Comparison of ENCODE assay signal across 8 cellular contexts in the genomic region with DNA sequence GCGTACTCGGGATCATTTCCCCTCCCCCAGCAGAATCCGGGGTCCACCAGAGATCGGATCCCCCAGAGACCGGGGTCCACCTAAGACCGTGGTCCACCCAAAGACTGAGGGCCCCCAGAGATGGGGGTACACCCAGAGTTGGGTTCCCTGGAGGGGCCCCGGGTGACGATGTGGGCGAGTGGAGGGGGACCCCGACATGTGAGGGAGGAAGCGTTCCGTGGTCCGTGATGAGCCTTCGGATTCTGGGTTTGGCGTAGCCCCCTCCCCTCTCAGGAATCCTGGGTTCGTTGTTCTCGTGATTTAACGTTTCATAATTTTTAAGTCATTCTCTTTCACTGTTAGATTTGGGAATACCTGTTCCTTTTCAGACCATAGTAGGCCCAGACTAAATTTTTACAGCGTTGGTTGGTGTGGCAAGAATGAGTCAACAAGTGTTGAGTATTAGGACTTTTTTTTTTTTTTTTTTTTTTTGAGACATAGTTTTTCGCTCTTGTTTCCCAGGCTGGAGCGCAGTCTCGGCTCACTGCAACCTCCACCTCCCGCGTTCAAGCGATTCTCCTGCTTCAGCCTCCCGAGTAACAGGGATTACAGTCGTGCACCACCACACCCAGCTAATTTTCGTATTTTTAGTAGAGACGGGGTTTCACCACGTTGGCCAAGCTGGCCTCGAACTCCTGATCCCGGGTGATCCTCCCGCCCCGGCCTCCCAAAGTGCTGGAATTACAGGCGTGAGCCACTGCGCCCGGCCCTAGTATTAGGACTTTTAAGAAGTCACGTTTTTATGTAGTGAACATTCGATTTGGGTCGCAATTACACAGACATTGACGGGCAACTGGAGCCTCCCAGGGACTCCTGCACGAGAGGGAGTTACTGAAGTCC. TPM values are rescaled to one million over a fixed set of nuclear protein-coding genes. Genes with fewer than 3 reads are reported as not detected.
A peak's percentile ranks its signal among the peaks of the same experiment; 100 is the strongest.
DNase-seq lines count a peak whose midpoint lies in the region; ATAC-seq, FAIRE-seq and TF ChIP-seq lines count a peak whose summit lies in the region.

No MANE protein-coding gene starts in this region.

- H3K4me3 Mint-ChIP-seq in activated CD8-positive, alpha-beta T cell treated with anti-CD3 and anti-CD28 coated beads for 36 hours, result peak overlapping the region; percentile 95

- 27 to 39% (median 30%) methylated on average over 32 to 42 of the region's 42 CpGs for WGBS in heart left ventricle, 4 donors

- peak overlapping the region; percentile 58 to 100 (median 90) for H3K4me3 ChIP-seq in heart left ventricle
- peak overlapping the region; percentile 100 for H3K4me3 ChIP-seq in skeletal muscle cell (ENCODE audit: low read depth, low read length)

- H3K36me3 ChIP-seq in heart left ventricle, result peaks cover 0 to 25% (median 14%) of the 10 kb centered on the region in 9 donors

- peaks cover 31% of the 10 kb centered on the region for H3K4me1 Mint-ChIP-seq in activated CD8-positive, alpha-beta T cell treated with anti-CD3 and anti-CD28 coated beads for 36 hours (ENCODE audit: low read depth)

- ATAC-seq in HG02571 (IDR thresholded peaks at IDR 0.05; ENCODE audit: unreplicated experiment), result peak; percentile 2
- peak; percentile 10 for ATAC-seq in activated CD8-positive, alpha-beta T cell treated with anti-CD3 and anti-CD28 coated beads for 36 hours
- ATAC-seq in heart left ventricle, result peak in 1 of 4 donors; percentile 11
- no peak for ATAC-seq in HG03469 (IDR thresholded peaks at IDR 0.05; ENCODE audit: unreplicated experiment)

- POLR2A ChIA-PET in activated CD8-positive, alpha-beta T cell treated with anti-CD3 and anti-CD28 coated beads for 36 hours (lab: Charles Lee), result interaction anchor here (0.5 to 5.3 kb wide), 10 partner anchors 9 to 85 kb away, joined by 3 to 24 read pairs (median 8); partner anchors contain the start of genes IDI1 and LARP4B

- in situ Hi-C loops in KBM-7 (cut with MboI; ENCODE audit: low pct_unique_long_range_greater_than_20kb, low sequenced_read_pairs), result no loop called here

- peak; percentile 25 for DNase-seq in EL
- peak; percentile 47 for DNase-seq in activated CD8-positive, alpha-beta T cell treated with anti-CD3 and anti-CD28 coated beads for 36 hours
- DNase-seq in heart left ventricle, result no peak
- no peak for DNase-seq in skeletal muscle cell (ENCODE audit: low read depth)
- DNase-seq in GM12891 (ENCODE audit: insufficient read length, low spot score), result no peak
- DNase-seq in KBM-7, result no peak

- peak overlapping the region in 11 of 12 donors; percentile 86 to 98 (median 95) for H3K27ac ChIP-seq in heart left ventricle

- H3K36me3 Mint-ChIP-seq in activated CD8-positive, alpha-beta T cell treated with anti-CD3 and anti-CD28 coated beads for 36 hours (ENCODE audit: low read depth), result peaks cover 41% of the 10 kb centered on the region

- no peaks in the 10 kb centered on the region for H3K9me3 ChIP-seq in heart left ventricle

- TF ChIP-seq POLR2A in heart left ventricle (IDR thresholded peaks at IDR 0.05) (no peak), GM12891 (IDR thresholded peaks at IDR 0.05; ENCODE audit: low read depth, low read length) (no peak)

- TF ChIP-seq CTCF in activated CD8-positive, alpha-beta T cell treated with anti-CD3 and anti-CD28 coated beads for 36 hours (IDR thresholded peaks at IDR 0.05), result no peak
- TF ChIP-seq CTCF in heart left ventricle (IDR thresholded peaks at IDR 0.05), result no peak

- H3K4me1 ChIP-seq in heart left ventricle, result peaks cover 2 to 32% (median 18%) of the 10 kb centered on the region in 12 donors

- intact Hi-C loops in activated CD8-positive, alpha-beta T cell treated with anti-CD3 and anti-CD28 coated beads for 36 hours (cut with micrococcal nuclease), result loop anchor here (5.0 kb wide), 2 partner anchors 52 to 63 kb away; no protein-coding TSS in a partner anchor
- intact Hi-C loops in heart left ventricle (cut with DNase I), result loop anchor here in 8 of 10 donors (1.0 to 10.0 kb wide), 11 partner anchors 54 to 144 kb away; partner anchors contain the start of genes LARP4B (in 6 of the 8), IDI1 (in 3 of the 8) and WDR37 (in 1 of the 8)

- no peaks in the 10 kb centered on the region for H3K9me3 Mint-ChIP-seq in activated CD8-positive, alpha-beta T cell treated with anti-CD3 and anti-CD28 coated beads for 36 hours

- peak overlapping the region; percentile 97 for H3K27ac Mint-ChIP-seq in activated CD8-positive, alpha-beta T cell treated with anti-CD3 and anti-CD28 coated beads for 36 hours

- CTCF ChIA-PET in activated CD8-positive, alpha-beta T cell treated with anti-CD3 and anti-CD28 coated beads for 36 hours (lab: Charles Lee), result interaction anchor here (1.0 to 1.2 kb wide), 3 partner anchors 52 to 61 kb away, joined by 3 read pairs; partner anchors contain the start of gene LARP4B

- no peaks in the 10 kb centered on the region for H3K27me3 ChIP-seq in heart left ventricle

- FAIRE-seq in GM12891 (lab: Jason Lieb, UNC), result no peak

- H3K27me3 Mint-ChIP-seq in activated CD8-positive, alpha-beta T cell treated with anti-CD3 and anti-CD28 coated beads for 36 hours, result no peaks in the 10 kb centered on the region

TF ChIP-seq in GM12891, 5 proteins besides CTCF, POLR2A, EP300 and RAD21:
- no peak for TF ChIP-seq TAF1 (IDR thresholded peaks at IDR 0.05; ENCODE audit: low read depth, low read length)
- no peak for TF ChIP-seq POU2F2 (IDR thresholded peaks at IDR 0.05; ENCODE audit: low read depth, low read length)
- TF ChIP-seq PAX5 (IDR thresholded peaks at IDR 0.05; ENCODE audit: insufficient read depth, low read length, severe bottlenecking), result no peak
- no peak for TF ChIP-seq POLR2AphosphoS5 (IDR thresholded peaks at IDR 0.05; ENCODE audit: low read depth, low read length)
- no peak for TF ChIP-seq SPI1 (IDR thresholded peaks at IDR 0.05; ENCODE audit: low read depth, low read length)

RNA-seq across cellular contexts. Expression of gene GTPBP4, which starts 0.7 kb away (rescaled TPM):
- 100 to 1,000 TPM; 119 to 128 TPM for total RNA-seq in activated CD8-positive, alpha-beta T cell treated with anti-CD3 and anti-CD28 coated beads for 36 hours
- total RNA-seq in heart left ventricle, result 10 to 100 TPM; 13.5 to 31.8 (median 28.8) TPM
- 10 to 100 TPM; 13.3 to 52.0 TPM for polyA plus RNA-seq in heart left ventricle
- 42.0 TPM for polyA plus RNA-seq in GM12891 (2012; ENCODE audit: low read depth, missing spikeins)

RNA-seq across cellular contexts. Expression of gene IDI2, which starts 36.8 kb away (rescaled TPM):
- total RNA-seq in activated CD8-positive, alpha-beta T cell treated with anti-CD3 and anti-CD28 coated beads for 36 hours, result not detected
- total RNA-seq in heart left ventricle, result under 1 TPM in 6 of 9 donors, not detected in 3; 0.18 to 0.72 (median 0.31) TPM
- polyA plus RNA-seq in heart left ventricle, result under 1 TPM in 1 of 2 donors, not detected in 1; 0.19 TPM
- polyA plus RNA-seq in GM12891 (2012; ENCODE audit: low read depth, missing spikeins), result not detected

RNA-seq across cellular contexts. Expression of gene LARP4B, which starts 57.4 kb away (rescaled TPM):
- total RNA-seq in activated CD8-positive, alpha-beta T cell treated with anti-CD3 and anti-CD28 coated beads for 36 hours, result 100 to 1,000 TPM; 101 to 104 TPM
- 10 to 100 TPM; 26.8 to 81.1 (median 64.8) TPM for total RNA-seq in heart left ventricle
- polyA plus RNA-seq in heart left ventricle, result 10 to 100 TPM; 20.1 to 23.1 TPM
- polyA plus RNA-seq in GM12891 (2012; ENCODE audit: low read depth, missing spikeins), result 20.1 TPM

Comparison
In these comparisons a context has a peak if more than half of its experiments do, and no peak if none do; other contexts are left out.
1. DNase-seq: peak in EL (single experiment) and activated CD8-positive, alpha-beta T cell treated with anti-CD3 and anti-CD28 coated beads for 36 hours (single experiment); none in heart left ventricle (0 of 5), skeletal muscle cell (single experiment), GM12891 (single experiment) and KBM-7 (single experiment).